1 cellular context compared by ENCODE assay signal in genomic region chr16:81403601-81404391, GRCh38.
A peak's percentile ranks its signal among the peaks of the same experiment; 100 is the strongest.
TF ChIP-seq lines count a peak whose summit lies in the region.

No MANE protein-coding gene starts in this region.

TF ChIP-seq in A549, 52 proteins besides CTCF, POLR2A, EP300 and RAD21 (continued from another document):
- TF ChIP-seq ELK1 (IDR thresholded peaks at IDR 0.05; ENCODE audit: low read depth, low read length) (no peak), ZNF302 (CRISPR knock-in tag; IDR thresholded peaks at IDR 0.05) (peak; percentile 84; the same call in 1 of the 2 replicates), KDM5A (IDR thresholded peaks at IDR 0.05) (no peak), PHF8 (IDR thresholded peaks at IDR 0.05; ENCODE audit: borderline replicate concordance, low read depth) (no peak), ZFP36 (IDR thresholded peaks at IDR 0.05; ENCODE audit: borderline replicate concordance, partially characterized antibody) (no peak), BHLHE40 (IDR thresholded peaks at IDR 0.05; ENCODE audit: low read depth, low read length) (no peak), ZSCAN20 (CRISPR knock-in tag; IDR thresholded peaks at IDR 0.05) (0 out of 2 replicates have a peak, but pooled peaks have one; percentile 33), NFE2L2 (conservative IDR thresholded peaks at IDR 0.05; ENCODE audit: low read length) (no peak), HOXB13 (CRISPR knock-in tag; IDR thresholded peaks at IDR 0.05; ENCODE audit: low read depth) (peak; percentile 98), RARB (CRISPR knock-in tag; IDR thresholded peaks at IDR 0.05) (peak; percentile 66; the same call in 1 of the 2 replicates), SREBF2 (IDR thresholded peaks at IDR 0.05) (no peak), CBX8 (IDR thresholded peaks at IDR 0.05) (no peak), HES2 (IDR thresholded peaks at IDR 0.05) (no peak), USF2 (IDR thresholded peaks at IDR 0.05) (no peak), CBX2 (IDR thresholded peaks at IDR 0.05; ENCODE audit: borderline replicate concordance, low read depth) (no peak), SMC3 (IDR thresholded peaks at IDR 0.05) (peak; percentile 95), ESRRA (IDR thresholded peaks at IDR 0.05; ENCODE audit: borderline replicate concordance, low read length) (no peak), KDM1A (IDR thresholded peaks at IDR 0.05; ENCODE audit: low read depth) (no peak), RNF2 (IDR thresholded peaks at IDR 0.05; ENCODE audit: borderline replicate concordance, low read depth) (no peak), CHD2 (IDR thresholded peaks at IDR 0.05; ENCODE audit: low read length, partially characterized antibody) (no peak), RFX5 (IDR thresholded peaks at IDR 0.05) (no peak), EHF (CRISPR knock-in tag; IDR thresholded peaks at IDR 0.05) (peak; percentile 92), FOSL2 (IDR thresholded peaks at IDR 0.05) (no peak), FOSL2 (CRISPR knock-in tag; IDR thresholded peaks at IDR 0.05) (no peak), TFCP2L1 (CRISPR knock-in tag; IDR thresholded peaks at IDR 0.05) (peak; percentile 59; the same call in 1 of the 2 replicates), GATA3 (IDR thresholded peaks at IDR 0.05; ENCODE audit: borderline replicate concordance) (0 out of 2 replicates have a peak, but pooled peaks have one; percentile 9), POLR2AphosphoS2 (conservative IDR thresholded peaks at IDR 0.05; ENCODE audit: low read length) (no peak), MYC (IDR thresholded peaks at IDR 0.05; ENCODE audit: borderline replicate concordance, low read length) (no peak; the same call in 1 of the 2 replicates), JUNB (IDR thresholded peaks at IDR 0.05) (no peak), HEYL (CRISPR knock-in tag; IDR thresholded peaks at IDR 0.05) (peak; percentile 89)
- TF ChIP-seq, protein P1, sequence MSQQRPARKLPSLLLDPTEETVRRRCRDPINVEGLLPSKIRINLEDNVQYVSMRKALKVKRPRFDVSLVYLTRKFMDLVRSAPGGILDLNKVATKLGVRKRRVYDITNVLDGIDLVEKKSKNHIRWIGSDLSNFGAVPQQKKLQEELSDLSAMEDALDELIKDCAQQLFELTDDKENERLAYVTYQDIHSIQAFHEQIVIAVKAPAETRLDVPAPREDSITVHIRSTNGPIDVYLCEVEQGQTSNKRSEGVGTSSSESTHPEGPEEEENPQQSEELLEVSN (IDR thresholded peaks at IDR 0.05; ENCODE audit: borderline replicate concordance, low read depth) = peak; percentile 56; the same call in 1 of the 2 replicates
- TF ChIP-seq, protein P2, sequence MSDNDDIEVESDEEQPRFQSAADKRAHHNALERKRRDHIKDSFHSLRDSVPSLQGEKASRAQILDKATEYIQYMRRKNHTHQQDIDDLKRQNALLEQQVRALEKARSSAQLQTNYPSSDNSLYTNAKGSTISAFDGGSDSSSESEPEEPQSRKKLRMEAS (IDR thresholded peaks at IDR 0.05) = peak; percentile 78
